ENCODE assay signal across 1 cellular context in genomic region chr2:171595456-171595855, GRCh38.
TF ChIP-seq lines count a peak whose summit lies in the region.

No MANE protein-coding gene starts in this region.

TF ChIP-seq in IMR-90, 13 proteins besides CTCF, POLR2A, EP300 and RAD21:
- TF ChIP-seq MAFK (IDR thresholded peaks at IDR 0.05; ENCODE audit: low read depth, low read length) (no peak), FOS (IDR thresholded peaks at IDR 0.05; ENCODE audit: low read depth, low read length) (no peak), MXI1 (IDR thresholded peaks at IDR 0.05; ENCODE audit: borderline replicate concordance, low read depth, low read length) (no peak), RCOR1 (IDR thresholded peaks at IDR 0.05; ENCODE audit: insufficient replicate concordance, low read length) (no peak), MAZ (IDR thresholded peaks at IDR 0.05; ENCODE audit: borderline replicate concordance, low read depth, low read length) (no peak), CHD1 (IDR thresholded peaks at IDR 0.05; ENCODE audit: low read depth, low read length) (no peak), RFX5 (IDR thresholded peaks at IDR 0.05; ENCODE audit: low read depth, low read length) (no peak), USF2 (IDR thresholded peaks at IDR 0.05; ENCODE audit: low read depth, low read length) (no peak), BHLHE40 (IDR thresholded peaks at IDR 0.05; ENCODE audit: low read depth, low read length) (no peak)
- TF ChIP-seq, protein P1, sequence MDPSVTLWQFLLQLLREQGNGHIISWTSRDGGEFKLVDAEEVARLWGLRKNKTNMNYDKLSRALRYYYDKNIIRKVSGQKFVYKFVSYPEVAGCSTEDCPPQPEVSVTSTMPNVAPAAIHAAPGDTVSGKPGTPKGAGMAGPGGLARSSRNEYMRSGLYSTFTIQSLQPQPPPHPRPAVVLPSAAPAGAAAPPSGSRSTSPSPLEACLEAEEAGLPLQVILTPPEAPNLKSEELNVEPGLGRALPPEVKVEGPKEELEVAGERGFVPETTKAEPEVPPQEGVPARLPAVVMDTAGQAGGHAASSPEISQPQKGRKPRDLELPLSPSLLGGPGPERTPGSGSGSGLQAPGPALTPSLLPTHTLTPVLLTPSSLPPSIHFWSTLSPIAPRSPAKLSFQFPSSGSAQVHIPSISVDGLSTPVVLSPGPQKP (IDR thresholded peaks at IDR 0.05; ENCODE audit: borderline replicate concordance, low read depth, low read length): no peak
TF ChIP-seq in IMR-90: peak in this region for 0.
